ENCODE assay signal across 1 cellular context in the genomic region with DNA sequence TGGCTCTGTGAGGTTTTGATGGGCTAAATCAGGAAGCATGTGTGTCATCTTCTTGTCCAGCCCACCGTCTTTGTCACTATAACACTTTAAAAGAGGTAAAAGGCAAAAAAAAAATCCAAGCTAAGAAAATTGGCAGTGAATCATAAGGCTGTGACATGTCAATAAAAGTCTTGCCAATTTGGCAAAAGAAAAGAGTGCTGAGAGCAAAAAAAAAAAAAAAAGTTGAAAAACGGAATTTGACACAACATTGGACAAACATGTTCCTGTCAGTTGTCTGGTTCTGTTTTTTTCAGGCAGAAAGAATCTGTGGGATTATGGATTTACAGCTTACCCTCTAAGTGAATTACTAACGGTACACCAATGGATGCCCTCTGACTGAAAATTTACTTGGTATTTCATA.
TF ChIP-seq lines count a peak whose summit lies in the region.

No MANE protein-coding gene starts in this region.

TF ChIP-seq in GM23338, 12 proteins besides CTCF, POLR2A, EP300 and RAD21 (continued from another document):
- TF ChIP-seq, protein P1, sequence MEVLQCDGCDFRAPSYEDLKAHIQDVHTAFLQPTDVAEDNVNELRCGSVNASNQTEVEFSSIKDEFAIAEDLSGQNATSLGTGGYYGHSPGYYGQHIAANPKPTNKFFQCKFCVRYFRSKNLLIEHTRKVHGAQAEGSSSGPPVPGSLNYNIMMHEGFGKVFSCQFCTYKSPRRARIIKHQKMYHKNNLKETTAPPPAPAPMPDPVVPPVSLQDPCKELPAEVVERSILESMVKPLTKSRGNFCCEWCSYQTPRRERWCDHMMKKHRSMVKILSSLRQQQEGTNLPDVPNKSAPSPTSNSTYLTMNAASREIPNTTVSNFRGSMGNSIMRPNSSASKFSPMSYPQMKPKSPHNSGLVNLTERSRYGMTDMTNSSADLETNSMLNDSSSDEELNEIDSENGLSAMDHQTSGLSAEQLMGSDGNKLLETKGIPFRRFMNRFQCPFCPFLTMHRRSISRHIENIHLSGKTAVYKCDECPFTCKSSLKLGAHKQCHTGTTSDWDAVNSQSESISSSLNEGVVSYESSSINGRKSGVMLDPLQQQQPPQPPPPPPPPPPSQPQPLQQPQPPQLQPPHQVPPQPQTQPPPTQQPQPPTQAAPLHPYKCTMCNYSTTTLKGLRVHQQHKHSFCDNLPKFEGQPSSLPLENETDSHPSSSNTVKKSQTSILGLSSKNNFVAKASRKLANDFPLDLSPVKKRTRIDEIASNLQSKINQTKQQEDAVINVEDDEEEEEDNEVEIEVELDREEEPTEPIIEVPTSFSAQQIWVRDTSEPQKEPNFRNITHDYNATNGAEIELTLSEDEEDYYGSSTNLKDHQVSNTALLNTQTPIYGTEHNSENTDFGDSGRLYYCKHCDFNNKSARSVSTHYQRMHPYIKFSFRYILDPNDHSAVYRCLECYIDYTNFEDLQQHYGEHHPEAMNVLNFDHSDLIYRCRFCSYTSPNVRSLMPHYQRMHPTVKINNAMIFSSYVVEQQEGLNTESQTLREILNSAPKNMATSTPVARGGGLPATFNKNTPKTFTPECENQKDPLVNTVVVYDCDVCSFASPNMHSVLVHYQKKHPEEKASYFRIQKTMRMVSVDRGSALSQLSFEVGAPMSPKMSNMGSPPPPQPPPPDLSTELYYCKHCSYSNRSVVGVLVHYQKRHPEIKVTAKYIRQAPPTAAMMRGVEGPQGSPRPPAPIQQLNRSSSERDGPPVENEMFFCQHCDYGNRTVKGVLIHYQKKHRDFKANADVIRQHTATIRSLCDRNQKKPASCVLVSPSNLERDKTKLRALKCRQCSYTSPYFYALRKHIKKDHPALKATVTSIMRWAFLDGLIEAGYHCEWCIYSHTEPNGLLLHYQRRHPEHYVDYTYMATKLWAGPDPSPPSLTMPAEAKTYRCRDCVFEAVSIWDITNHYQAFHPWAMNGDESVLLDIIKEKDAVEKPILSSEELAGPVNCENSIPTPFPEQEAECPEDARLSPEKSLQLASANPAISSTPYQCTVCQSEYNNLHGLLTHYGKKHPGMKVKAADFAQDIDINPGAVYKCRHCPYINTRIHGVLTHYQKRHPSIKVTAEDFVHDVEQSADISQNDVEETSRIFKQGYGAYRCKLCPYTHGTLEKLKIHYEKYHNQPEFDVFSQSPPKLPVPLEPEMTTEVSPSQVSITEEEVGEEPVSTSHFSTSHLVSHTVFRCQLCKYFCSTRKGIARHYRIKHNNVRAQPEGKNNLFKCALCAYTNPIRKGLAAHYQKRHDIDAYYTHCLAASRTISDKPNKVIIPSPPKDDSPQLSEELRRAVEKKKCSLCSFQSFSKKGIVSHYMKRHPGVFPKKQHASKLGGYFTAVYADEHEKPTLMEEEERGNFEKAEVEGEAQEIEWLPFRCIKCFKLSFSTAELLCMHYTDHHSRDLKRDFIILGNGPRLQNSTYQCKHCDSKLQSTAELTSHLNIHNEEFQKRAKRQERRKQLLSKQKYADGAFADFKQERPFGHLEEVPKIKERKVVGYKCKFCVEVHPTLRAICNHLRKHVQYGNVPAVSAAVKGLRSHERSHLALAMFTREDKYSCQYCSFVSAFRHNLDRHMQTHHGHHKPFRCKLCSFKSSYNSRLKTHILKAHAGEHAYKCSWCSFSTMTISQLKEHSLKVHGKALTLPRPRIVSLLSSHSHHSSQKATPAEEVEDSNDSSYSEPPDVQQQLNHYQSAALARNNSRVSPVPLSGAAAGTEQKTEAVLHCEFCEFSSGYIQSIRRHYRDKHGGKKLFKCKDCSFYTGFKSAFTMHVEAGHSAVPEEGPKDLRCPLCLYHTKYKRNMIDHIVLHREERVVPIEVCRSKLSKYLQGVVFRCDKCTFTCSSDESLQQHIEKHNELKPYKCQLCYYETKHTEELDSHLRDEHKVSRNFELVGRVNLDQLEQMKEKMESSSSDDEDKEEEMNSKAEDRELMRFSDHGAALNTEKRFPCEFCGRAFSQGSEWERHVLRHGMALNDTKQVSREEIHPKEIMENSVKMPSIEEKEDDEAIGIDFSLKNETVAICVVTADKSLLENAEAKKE (CRISPR knock-in tag; IDR thresholded peaks at IDR 0.05) = no peak
- TF ChIP-seq, protein P2, sequence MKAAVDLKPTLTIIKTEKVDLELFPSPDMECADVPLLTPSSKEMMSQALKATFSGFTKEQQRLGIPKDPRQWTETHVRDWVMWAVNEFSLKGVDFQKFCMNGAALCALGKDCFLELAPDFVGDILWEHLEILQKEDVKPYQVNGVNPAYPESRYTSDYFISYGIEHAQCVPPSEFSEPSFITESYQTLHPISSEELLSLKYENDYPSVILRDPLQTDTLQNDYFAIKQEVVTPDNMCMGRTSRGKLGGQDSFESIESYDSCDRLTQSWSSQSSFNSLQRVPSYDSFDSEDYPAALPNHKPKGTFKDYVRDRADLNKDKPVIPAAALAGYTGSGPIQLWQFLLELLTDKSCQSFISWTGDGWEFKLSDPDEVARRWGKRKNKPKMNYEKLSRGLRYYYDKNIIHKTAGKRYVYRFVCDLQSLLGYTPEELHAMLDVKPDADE (IDR thresholded peaks at IDR 0.05) = no peak
- TF ChIP-seq, protein P3, sequence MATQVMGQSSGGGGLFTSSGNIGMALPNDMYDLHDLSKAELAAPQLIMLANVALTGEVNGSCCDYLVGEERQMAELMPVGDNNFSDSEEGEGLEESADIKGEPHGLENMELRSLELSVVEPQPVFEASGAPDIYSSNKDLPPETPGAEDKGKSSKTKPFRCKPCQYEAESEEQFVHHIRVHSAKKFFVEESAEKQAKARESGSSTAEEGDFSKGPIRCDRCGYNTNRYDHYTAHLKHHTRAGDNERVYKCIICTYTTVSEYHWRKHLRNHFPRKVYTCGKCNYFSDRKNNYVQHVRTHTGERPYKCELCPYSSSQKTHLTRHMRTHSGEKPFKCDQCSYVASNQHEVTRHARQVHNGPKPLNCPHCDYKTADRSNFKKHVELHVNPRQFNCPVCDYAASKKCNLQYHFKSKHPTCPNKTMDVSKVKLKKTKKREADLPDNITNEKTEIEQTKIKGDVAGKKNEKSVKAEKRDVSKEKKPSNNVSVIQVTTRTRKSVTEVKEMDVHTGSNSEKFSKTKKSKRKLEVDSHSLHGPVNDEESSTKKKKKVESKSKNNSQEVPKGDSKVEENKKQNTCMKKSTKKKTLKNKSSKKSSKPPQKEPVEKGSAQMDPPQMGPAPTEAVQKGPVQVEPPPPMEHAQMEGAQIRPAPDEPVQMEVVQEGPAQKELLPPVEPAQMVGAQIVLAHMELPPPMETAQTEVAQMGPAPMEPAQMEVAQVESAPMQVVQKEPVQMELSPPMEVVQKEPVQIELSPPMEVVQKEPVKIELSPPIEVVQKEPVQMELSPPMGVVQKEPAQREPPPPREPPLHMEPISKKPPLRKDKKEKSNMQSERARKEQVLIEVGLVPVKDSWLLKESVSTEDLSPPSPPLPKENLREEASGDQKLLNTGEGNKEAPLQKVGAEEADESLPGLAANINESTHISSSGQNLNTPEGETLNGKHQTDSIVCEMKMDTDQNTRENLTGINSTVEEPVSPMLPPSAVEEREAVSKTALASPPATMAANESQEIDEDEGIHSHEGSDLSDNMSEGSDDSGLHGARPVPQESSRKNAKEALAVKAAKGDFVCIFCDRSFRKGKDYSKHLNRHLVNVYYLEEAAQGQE (IDR thresholded peaks at IDR 0.05; ENCODE audit: unreplicated experiment) = no peak
- TF ChIP-seq EZH2 (IDR thresholded peaks at IDR 0.05; ENCODE audit: low read depth, unreplicated experiment) (no peak), JUNB (IDR thresholded peaks at IDR 0.05; ENCODE audit: unreplicated experiment) (no peak), STAT1 (IDR thresholded peaks at IDR 0.05; ENCODE audit: unreplicated experiment) (no peak), ZNF114 (CRISPR knock-in tag; IDR thresholded peaks at IDR 0.05) (no peak), EZH2phosphoT487 (IDR thresholded peaks at IDR 0.05; ENCODE audit: unreplicated experiment) (no peak), POLR2AphosphoS5 (IDR thresholded peaks at IDR 0.05; ENCODE audit: low read depth) (no peak)
